Comparison of ENCODE assay signal across 17 cellular contexts in the genomic region with DNA sequence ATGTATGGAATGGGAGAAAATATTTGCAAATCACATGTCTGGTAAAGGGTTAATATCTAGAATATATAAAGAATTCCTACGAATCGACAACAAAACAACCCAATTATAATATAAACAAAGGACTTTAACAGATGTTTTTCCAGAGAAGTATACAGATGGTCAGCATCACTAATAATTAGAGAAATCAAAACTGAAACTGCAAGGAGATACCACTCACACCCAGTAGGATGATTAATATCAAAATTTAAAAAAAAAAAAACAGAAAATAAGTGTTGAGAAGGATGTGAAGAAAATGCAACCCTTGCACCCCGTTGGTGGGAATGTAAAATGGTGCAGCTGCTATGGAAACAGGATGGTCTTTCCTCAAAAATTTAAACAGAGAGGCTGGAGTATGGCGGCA. TPM values are rescaled to one million over a fixed set of nuclear protein-coding genes. Genes with fewer than 3 reads are reported as not detected.
DNase-seq lines count a peak whose midpoint lies in the region; ATAC-seq, FAIRE-seq and TF ChIP-seq lines count a peak whose summit lies in the region.
"Had no signal": no experiment of that assay in that cellular context is flagged by ENCODE, and none has a peak within 500 bp of the region (broad histone marks: within the 10 kb centered on the region; RNA-seq: fewer than 3 reads in every experiment).

No MANE protein-coding gene starts in this region.

- H3K9me3 ChIP-seq in MM.1S (replicated peaks; ENCODE audit: insufficient read depth, low read length) = no peaks in the 10 kb centered on the region
- H3K9me3 ChIP-seq: A549, Caco-2 had no signal

- H3K27me3 ChIP-seq in brain microvascular endothelial cell (replicated peaks) = no peaks in the 10 kb centered on the region
- no peaks in the 10 kb centered on the region for H3K27me3 ChIP-seq in MM.1S (replicated peaks; ENCODE audit: insufficient read depth, low read length)

- no peaks in the 10 kb centered on the region for H3F3A ChIP-seq in MM.1S (ENCODE audit: insufficient read depth, low read length)

- H3K4me3 ChIP-seq in brain microvascular endothelial cell (ENCODE audit: low read depth, low read length) (no peak overlapping the region), MM.1S (ENCODE audit: low read length) (no peak overlapping the region)
- H3K4me3 ChIP-seq: A549 had no signal

- H3K27me3 Mint-ChIP-seq in HFFc6 (ENCODE audit: insufficient read depth) = peaks cover 2% of the 10 kb centered on the region; the same call in 1 of the 2 replicates
- no peaks in the 10 kb centered on the region for H3K27me3 Mint-ChIP-seq in effector memory CD8-positive, alpha-beta T cell
- no peaks in the 10 kb centered on the region for H3K27me3 Mint-ChIP-seq in natural killer cell (ENCODE audit: low read depth in 2 of 2)

- no peak overlapping the region for H2AFZ ChIP-seq in MM.1S (ENCODE audit: low read length)

- no peak for DNase-seq in HFFc6
- no peak for DNase-seq in effector memory CD8-positive, alpha-beta T cell
- DNase-seq in natural killer cell = no peak
- no peak for DNase-seq in brain microvascular endothelial cell
- DNase-seq in MM.1S = no peak
- DNase-seq in glomerular visceral epithelial cell (ENCODE audit: extremely low spot score) = no peak
- DNase-seq: Caco-2; CD8-positive, alpha-beta T cell; DND-41; GOT3; H9 had no signal

- no peaks in the 10 kb centered on the region for H3K4me1 ChIP-seq in MM.1S (ENCODE audit: low read length)
- H3K4me1 ChIP-seq: A549 had no signal

- H3K9ac ChIP-seq in MM.1S (ENCODE audit: low read length) = no peak overlapping the region

- no peaks in the 10 kb centered on the region for H3K79me2 ChIP-seq in MM.1S (ENCODE audit: low read length)

- no peaks in the 10 kb centered on the region for H4K20me1 ChIP-seq in MM.1S (ENCODE audit: insufficient read depth, low read length)

- intact Hi-C loops in natural killer cell (cut with micrococcal nuclease) = no loop called here

- H3K36me3 Mint-ChIP-seq in HFFc6 (ENCODE audit: low read depth) (peaks cover 10% of the 10 kb centered on the region), natural killer cell (peaks cover 33% of the 10 kb centered on the region)
- peaks cover 58% of the 10 kb centered on the region for H3K36me3 Mint-ChIP-seq in effector memory CD8-positive, alpha-beta T cell (ENCODE audit: insufficient read depth)

- H3K27ac ChIP-seq in brain microvascular endothelial cell = no peak overlapping the region
- H3K27ac ChIP-seq in MM.1S (ENCODE audit: low read length) = no peak overlapping the region
- H3K27ac ChIP-seq: A549 had no signal

- in situ Hi-C loops in brain microvascular endothelial cell (cut with HindIII; ENCODE audit: low pct_ligation_motif_present, low sequenced_read_pairs) = no loop called here

- no peaks in the 10 kb centered on the region for H3K9me3 Mint-ChIP-seq in HFFc6
- H3K9me3 Mint-ChIP-seq in effector memory CD8-positive, alpha-beta T cell = no peaks in the 10 kb centered on the region
- no peaks in the 10 kb centered on the region for H3K9me3 Mint-ChIP-seq in natural killer cell
- H3K9me3 Mint-ChIP-seq: CD14-positive monocyte; CD8-positive, alpha-beta T cell; H9 had no signal

- H3K4me1 Mint-ChIP-seq in HFFc6 (ENCODE audit: low read depth) = peaks cover 48% of the 10 kb centered on the region
- H3K4me1 Mint-ChIP-seq in effector memory CD8-positive, alpha-beta T cell (ENCODE audit: low read depth in 2 of 2) = peaks cover 12 to 27% of the 10 kb centered on the region in 2 donors
- peaks cover 14 to 35% of the 10 kb centered on the region in 2 donors for H3K4me1 Mint-ChIP-seq in natural killer cell
- H3K4me1 Mint-ChIP-seq: CD14-positive monocyte, H9 had no signal

- H3K27ac Mint-ChIP-seq in HFFc6 (no peak overlapping the region), natural killer cell (peak overlapping the region; percentile 74 to 78)
- H3K27ac Mint-ChIP-seq in effector memory CD8-positive, alpha-beta T cell = peak overlapping the region; percentile 49 to 91
- H3K27ac Mint-ChIP-seq: CD14-positive monocyte; CD8-positive, alpha-beta T cell; H9 had no signal

- peak; percentile 64 for FAIRE-seq in G401.6 (lab: Jason Lieb, UNC)
- FAIRE-seq: A549, HepG2, HTR-8/SVneo had no signal

- H3K4me3 Mint-ChIP-seq in HFFc6 = peak overlapping the region; percentile 53; the same call in 1 of the 2 replicates
- H3K4me3 Mint-ChIP-seq in effector memory CD8-positive, alpha-beta T cell = no peak overlapping the region
- no peak overlapping the region for H3K4me3 Mint-ChIP-seq in natural killer cell
- H3K4me3 Mint-ChIP-seq: CD14-positive monocyte; CD8-positive, alpha-beta T cell; H9 had no signal

- no peak overlapping the region for H3K4me2 ChIP-seq in MM.1S (ENCODE audit: low read depth, low read length)
- H3K4me2 ChIP-seq: A549 had no signal

- H3K9me2 ChIP-seq in MM.1S (replicated peaks; ENCODE audit: insufficient read depth, low read length) = no peaks in the 10 kb centered on the region

- ATAC-seq in effector memory CD8-positive, alpha-beta T cell (replicated peaks) = no peak
- ATAC-seq in natural killer cell (peak in 2 of 3 donors; percentile 38 to 43), HG03135 (IDR thresholded peaks at IDR 0.05; ENCODE audit: unreplicated experiment) (no peak)
- ATAC-seq: A549; CD8-positive, alpha-beta T cell; HepG2 had no signal

- H3K36me3 ChIP-seq in brain microvascular endothelial cell (replicated peaks) (no peaks in the 10 kb centered on the region), MM.1S (replicated peaks; ENCODE audit: insufficient read depth, low read length) (no peaks in the 10 kb centered on the region)

- TF ChIP-seq CTCF in HFFc6 (IDR thresholded peaks at IDR 0.05) = no peak
- TF ChIP-seq CTCF in natural killer cell (IDR thresholded peaks at IDR 0.05) = no peak
- no peak for TF ChIP-seq CTCF in brain microvascular endothelial cell (IDR thresholded peaks at IDR 0.05; ENCODE audit: low read depth, low read length, missing control alignments)
- no peak for TF ChIP-seq CTCF in MM.1S (IDR thresholded peaks at IDR 0.05; ENCODE audit: low read length)

RNA-seq across cellular contexts. Expression of gene F2R, which starts 34.6 kb away (rescaled TPM):
- total RNA-seq in HFFc6 (2021; fragmentation: NEBNext Ultra II Directional; extraction: Animal tissue kit (Norgen Biotek cat#: 25700)) = 10 to 100 TPM; 47.0 to 73.5 (median 65.5) TPM
- 10 to 100 TPM; 43.2 to 53.9 (median 50.1) TPM for total RNA-seq in natural killer cell

RNA-seq across cellular contexts. Expression of gene F2RL2, which starts 58.1 kb away (rescaled TPM):
- total RNA-seq in HFFc6 (2021; fragmentation: NEBNext Ultra II Directional; extraction: Animal tissue kit (Norgen Biotek cat#: 25700)) = 10 to 100 TPM; 40.8 to 87.2 (median 54.3) TPM
- total RNA-seq in natural killer cell = not detected
- total RNA-seq: Caco-2; CD8-positive, alpha-beta T cell; H9; HepG2 had no signal

Comparison
In these comparisons a context has a peak if more than half of its experiments do, and no peak if none do; other contexts are left out.
1. ATAC-seq: peak in natural killer cell (2 of 3); none in effector memory CD8-positive, alpha-beta T cell (single experiment) and HG03135 (single experiment).
2. RNA of gene F2RL2, which starts 58.1 kb away (total RNA-seq): 40.8 to 87.2 TPM in HFFc6; not detected in natural killer cell; every median in the first group is over 10 times any median in the second.